ENCODE assay signal across 8 cellular contexts in the genomic region with DNA sequence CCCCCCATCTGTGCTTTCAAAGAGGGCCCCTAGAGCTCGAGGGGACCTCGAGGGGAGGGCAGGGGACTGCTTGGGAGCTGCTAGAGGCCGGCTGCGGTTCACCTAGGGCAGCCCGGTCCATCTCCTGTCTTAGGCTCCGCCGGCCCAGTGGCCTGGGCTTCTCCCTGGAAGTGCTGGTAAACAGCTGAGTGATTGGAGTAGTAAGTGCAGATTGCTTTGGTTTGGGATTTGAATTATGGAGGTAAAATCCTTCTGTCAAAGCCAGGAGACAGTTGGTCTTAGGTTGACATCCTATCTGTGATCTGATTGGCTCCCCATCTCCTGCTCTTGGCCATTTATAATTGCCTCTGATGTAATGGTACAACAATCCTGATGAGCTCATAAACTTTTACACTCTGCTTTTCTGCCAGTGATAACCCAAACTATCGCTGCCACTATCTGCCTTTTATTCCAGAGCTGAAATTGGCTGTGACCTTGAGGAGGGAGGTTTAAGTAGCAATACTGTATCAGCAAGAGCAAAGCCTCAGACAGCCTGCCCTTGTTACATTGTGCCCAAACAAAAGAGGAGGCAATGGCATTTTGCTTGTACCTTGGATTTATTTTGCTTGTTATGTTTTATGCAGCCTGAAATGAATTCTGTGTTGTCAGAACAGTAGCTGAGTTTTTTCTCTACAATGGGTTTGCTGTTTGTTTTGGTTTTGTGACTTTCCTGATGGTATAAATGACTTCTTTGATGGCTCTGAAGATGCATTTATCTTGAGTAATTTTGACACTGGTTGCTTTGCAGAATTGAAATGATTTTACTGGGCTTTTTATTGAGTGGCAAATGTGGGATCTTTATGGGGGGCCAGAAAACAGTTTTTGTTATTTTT. TPM values are rescaled to one million over a fixed set of nuclear protein-coding genes. Genes with fewer than 3 reads are reported as not detected.
DNase-seq lines count a peak whose midpoint lies in the region; ATAC-seq, FAIRE-seq and TF ChIP-seq lines count a peak whose summit lies in the region.

No MANE protein-coding gene starts in this region.

- CTCF ChIA-PET in T-cell (lab: Charles Lee), result interaction anchor here in 1 of 2 donors (0.6 to 2.8 kb wide), 14 partner anchors 9 to 192 kb away, joined by 3 to 32 read pairs (median 4); a partner anchor contains a TSS

- peak; percentile 99 for FAIRE-seq in islet of Langerhans (lab: Jason Lieb, UNC)

- no peak for TF ChIP-seq CTCF in GM13976 (IDR thresholded peaks at IDR 0.05; ENCODE audit: borderline replicate concordance, control extremely low read depth, extremely low read depth, insufficient read depth, missing control alignments)

- DNase-seq in AG08395 (ENCODE audit: low spot score) (peak; percentile 93), GM13976 (ENCODE audit: low spot score) (peak; percentile 71), NCI-H1694 treated with DMSO at 0.1 percent for 48 hours (lab: John Stamatoyannopoulos, UW) (peak; percentile 82), T-cell (peak in 30 of 34 experiments; percentile 3 to 59 (median 30)), cerebellar cortex (ENCODE audit: low spot score) (peak; percentile 92), smooth muscle cell of the brain vasculature (ENCODE audit: low read depth, low spot score) (peak; percentile 75)

- H3K4me3 Mint-ChIP-seq in T-cell, result no peak overlapping the region

- H3K9me3 Mint-ChIP-seq in T-cell, result no peaks in the 10 kb centered on the region

- ATAC-seq in T-cell (replicated peaks in 1 of 4) (peak in 3 of 4 experiments; percentile 6 to 44 (median 13)), GM21825 (IDR thresholded peaks at IDR 0.05; ENCODE audit: unreplicated experiment) (no peak)

- in situ Hi-C loops in GM13976 (cut with MboI; ENCODE audit: low sequenced_read_pairs, unreplicated experiment), result no loop called here

- peaks cover 18 to 20% (median 19%) of the 10 kb centered on the region in 3 donors for H3K4me1 Mint-ChIP-seq in T-cell

- no peaks in the 10 kb centered on the region for H3K27me3 Mint-ChIP-seq in T-cell

- POLR2A ChIA-PET in T-cell (lab: Charles Lee), result interaction anchor here (0.5 to 1.5 kb wide), 10 partner anchors 9 to 1540 kb away, joined by 3 to 5 read pairs (median 4); no protein-coding TSS in a partner anchor

- H3K36me3 Mint-ChIP-seq in T-cell, result no peaks in the 10 kb centered on the region

- H3K27ac Mint-ChIP-seq in T-cell, result no peak overlapping the region

RNA-seq across cellular contexts. Expression of a gene that starts 2.4 kb away (rescaled TPM):
- 100 to 1,000 TPM; 122 to 148 (median 126) TPM for total RNA-seq in T-cell

Comparison
In these comparisons a context has a peak if more than half of its experiments do, and no peak if none do; other contexts are left out.
1. DNase-seq: peak in every context shown above with its lines; median percentile 93 in AG08395; 92 in cerebellar cortex; 82 in NCI-H1694 treated with DMSO at 0.1 percent for 48 hours; 75 in smooth muscle cell of the brain vasculature; 71 in GM13976; 30 in T-cell.